9 cellular contexts compared by ENCODE assay signal in genomic region chr15:89654311-89654761, GRCh38. TPM values are rescaled to one million over a fixed set of nuclear protein-coding genes. Genes with fewer than 3 reads are reported as not detected.
DNase-seq lines count a peak whose midpoint lies in the region; ATAC-seq and TF ChIP-seq lines count a peak whose summit lies in the region.
"Had no signal": no experiment of that assay in that cellular context is flagged by ENCODE, and none has a peak within 500 bp of the region (broad histone marks: within the 10 kb centered on the region; RNA-seq: fewer than 3 reads in every experiment).

No MANE protein-coding gene starts in this region.

- H3K4me3 ChIP-seq in breast epithelium = peak overlapping the region; percentile 73 to 86 (median 77)

- no peaks in the 10 kb centered on the region for H3K4me1 ChIP-seq in breast epithelium

- no peak overlapping the region for H3K27ac Mint-ChIP-seq in stimulated activated naive CD8-positive, alpha-beta T cell treated with anti-CD3 and anti-CD28 coated beads, Interleukin-15, Interleukin-2, amounts not matched to agents 100 ng/mL and 50 ng/mL, for 24 hours
- H3K27ac Mint-ChIP-seq in mesothelial cell of epicardium = peak overlapping the region; percentile 94

- TF ChIP-seq CTCF in breast epithelium (IDR thresholded peaks at IDR 0.05) (no peak), mesothelial cell of epicardium (IDR thresholded peaks at IDR 0.05; ENCODE audit: unreplicated experiment) (no peak)

- peak overlapping the region; percentile 86 for H3K4me3 Mint-ChIP-seq in stimulated activated naive CD8-positive, alpha-beta T cell treated with anti-CD3 and anti-CD28 coated beads, Interleukin-15, Interleukin-2, amounts not matched to agents 100 ng/mL and 50 ng/mL, for 24 hours
- peak overlapping the region; percentile 89 for H3K4me3 Mint-ChIP-seq in mesothelial cell of epicardium

- peaks cover 52% of the 10 kb centered on the region for H3K27me3 Mint-ChIP-seq in stimulated activated naive CD8-positive, alpha-beta T cell treated with anti-CD3 and anti-CD28 coated beads, Interleukin-15, Interleukin-2, amounts not matched to agents 100 ng/mL and 50 ng/mL, for 24 hours
- H3K27me3 Mint-ChIP-seq in mesothelial cell of epicardium (ENCODE audit: low read depth) = peaks cover 2% of the 10 kb centered on the region

- intact Hi-C loops in breast epithelium (cut with DNase I; ENCODE audit: low total_unique reads) = no loop called here

- H3K27ac ChIP-seq in breast epithelium = no peak overlapping the region

- H3K27me3 ChIP-seq in breast epithelium = no peaks in the 10 kb centered on the region

- no peak for TF ChIP-seq POLR2A in breast epithelium (IDR thresholded peaks at IDR 0.05)

- DNase-seq in stimulated activated naive CD8-positive, alpha-beta T cell treated with anti-CD3 and anti-CD28 coated beads, Interleukin-15, Interleukin-2, amounts not matched to agents 100 U/mL and 50 U/mL, for 24 hours = no peak
- DNase-seq in breast epithelium (ENCODE audit: low spot score in 2 of 2) (peak in 1 of 2 donors; percentile 45), mesothelial cell of epicardium (ENCODE audit: low spot score in 2 of 2, unreplicated experiment in 2 of 2) (no peak), NCI-H128 (lab: John Stamatoyannopoulos, UW; ENCODE audit: unreplicated experiment) (no peak), DMS79 treated with DMSO at 0.1 percent for 48 hours (lab: John Stamatoyannopoulos, UW) (no peak), NCI-H2029 treated with DMSO at 0.1 percent for 48 hours (lab: John Stamatoyannopoulos, UW) (no peak)

- H3K9me3 Mint-ChIP-seq in stimulated activated naive CD8-positive, alpha-beta T cell treated with anti-CD3 and anti-CD28 coated beads, Interleukin-15, Interleukin-2, amounts not matched to agents 100 ng/mL and 50 ng/mL, for 24 hours = no peaks in the 10 kb centered on the region
- H3K9me3 Mint-ChIP-seq in mesothelial cell of epicardium = no peaks in the 10 kb centered on the region

- no peaks in the 10 kb centered on the region for H3K36me3 ChIP-seq in breast epithelium

- H3K4me1 Mint-ChIP-seq in stimulated activated naive CD8-positive, alpha-beta T cell treated with anti-CD3 and anti-CD28 coated beads, Interleukin-15, Interleukin-2, amounts not matched to agents 100 ng/mL and 50 ng/mL, for 24 hours (ENCODE audit: low read depth) = peaks cover 24% of the 10 kb centered on the region
- H3K4me1 Mint-ChIP-seq in mesothelial cell of epicardium = peaks cover 19% of the 10 kb centered on the region

- no peak for ATAC-seq in stimulated activated naive CD8-positive, alpha-beta T cell treated with anti-CD3 and anti-CD28 coated beads, Interleukin-15, Interleukin-2, amounts not matched to agents 100 U/mL and 50 U/mL, for 24 hours
- no peak for ATAC-seq in HG02763 (IDR thresholded peaks at IDR 0.05; ENCODE audit: unreplicated experiment)

- no peaks in the 10 kb centered on the region for H3K9me3 ChIP-seq in breast epithelium

- H3K36me3 Mint-ChIP-seq in stimulated activated naive CD8-positive, alpha-beta T cell treated with anti-CD3 and anti-CD28 coated beads, Interleukin-15, Interleukin-2, amounts not matched to agents 100 ng/mL and 50 ng/mL, for 24 hours (ENCODE audit: low read depth) = peaks cover 4% of the 10 kb centered on the region
- peaks cover 10% of the 10 kb centered on the region for H3K36me3 Mint-ChIP-seq in mesothelial cell of epicardium

RNA-seq across cellular contexts. Expression of gene KIF7, which starts 0.9 kb away (rescaled TPM):
- total RNA-seq in breast epithelium = 10 to 100 TPM; 10.1 to 14.4 (median 10.5) TPM
- 26.5 to 30.1 TPM (median 26.6 TPM) in 3 replicates for total RNA-seq in mesothelial cell of epicardium

RNA-seq across cellular contexts. Expression of gene PLIN1, which starts 24.8 kb away (rescaled TPM):
- total RNA-seq in breast epithelium = 1,000 to 10,000 TPM in 1 of 3 donors, 100 to 1,000 TPM in 2; 114 to 2,292 (median 132) TPM
- 0.27 to 0.58 TPM (median 0.31 TPM) in 3 replicates for total RNA-seq in mesothelial cell of epicardium

RNA-seq across cellular contexts. Expression of gene PEX11A, which starts 36.2 kb away (rescaled TPM):
- total RNA-seq in breast epithelium = 10 to 100 TPM; 42.3 to 64.2 (median 46.1) TPM
- total RNA-seq in mesothelial cell of epicardium = 6.3 to 7.3 TPM (median 6.5 TPM) in 3 replicates

RNA-seq across cellular contexts. Expression of gene WDR93, which starts 36.3 kb away (rescaled TPM):
- 1 to 10 TPM in 1 of 3 donors, under 1 TPM in 2; 0.80 to 1.0 (median 0.98) TPM for total RNA-seq in breast epithelium
- total RNA-seq in mesothelial cell of epicardium = 0.34 to 0.54 TPM (median 0.40 TPM) in 3 replicates
- total RNA-seq: mononuclear cell had no signal

Comparison
In these comparisons a context has a peak if more than half of its experiments do, and no peak if none do; other contexts are left out.
1. RNA of gene PLIN1, which starts 24.8 kb away (total RNA-seq): 114 to 2,292 TPM in breast epithelium; 0.27 to 0.58 TPM in mesothelial cell of epicardium; every median in the first group is over 10 times any median in the second.